Comparison of ENCODE assay signal across 18 cellular contexts in the genomic region with DNA sequence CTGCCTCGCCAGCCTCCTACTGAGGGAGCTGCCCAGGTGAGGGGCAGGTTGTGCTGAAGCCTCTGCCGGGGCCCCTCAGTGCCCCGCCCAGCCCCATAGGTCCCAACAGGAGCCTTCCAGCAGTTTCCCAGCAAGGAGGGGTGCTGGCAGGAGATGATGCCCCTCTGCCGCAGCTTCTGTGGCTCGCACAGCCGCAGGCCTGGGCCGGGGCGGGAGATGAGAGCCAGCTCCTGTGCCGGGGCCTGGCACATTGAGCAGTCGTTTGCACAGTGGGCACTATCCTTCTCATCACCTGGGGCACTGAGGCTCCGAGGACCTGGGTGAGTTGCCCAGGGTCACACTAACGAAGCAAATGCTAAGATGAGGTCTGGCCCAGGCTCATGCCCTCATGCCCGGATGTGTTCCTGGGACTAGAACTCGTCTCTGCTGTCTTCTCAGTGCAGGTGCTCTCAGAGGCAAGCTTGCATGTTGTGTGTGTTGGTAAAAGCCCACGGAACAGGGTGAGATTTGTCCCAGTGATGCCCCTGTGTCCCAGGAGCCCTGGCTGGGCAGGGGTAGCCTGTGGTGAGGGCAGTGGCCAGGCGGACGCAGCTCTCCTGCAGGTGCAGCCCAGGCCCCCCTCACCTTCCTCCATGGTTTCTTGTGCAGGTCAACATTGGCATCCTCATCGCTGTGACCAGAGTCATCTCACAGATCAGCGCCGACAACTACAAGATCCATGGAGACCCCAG.
"Had no signal": no experiment of that assay in that cellular context is flagged by ENCODE, and none has a peak within 500 bp of the region (broad histone marks: within the 10 kb centered on the region; RNA-seq: fewer than 3 reads in every experiment).

No MANE protein-coding gene starts in this region.

- H3K36me3 Mint-ChIP-seq: activated naive CD8-positive, alpha-beta T cell treated with anti-CD3 and anti-CD28 coated beads for 36 hours; memory B cell; naive thymus-derived CD4-positive, alpha-beta T cell had no signal

- H3K27me3 Mint-ChIP-seq: activated CD4-positive, alpha-beta T cell treated with anti-CD3 and anti-CD28 coated beads, Interleukin-2, amount 10 ng/mL, durations not matched to agents 7 days and 5 days; activated naive CD8-positive, alpha-beta T cell treated with anti-CD3 and anti-CD28 coated beads for 36 hours; naive thymus-derived CD4-positive, alpha-beta T cell had no signal

- H3K4me3 ChIP-seq: cardiac muscle cell, mucosa of descending colon, SK-N-MC had no signal

- H3K27ac ChIP-seq: cardiac muscle cell, neutrophil, SK-N-MC had no signal

- H3K27me3 ChIP-seq: cardiac muscle cell, neutrophil had no signal

- H3K4me3 Mint-ChIP-seq: activated CD4-positive, alpha-beta T cell treated with anti-CD3 and anti-CD28 coated beads, Interleukin-2, amount 10 ng/mL, durations not matched to agents 7 days and 5 days; activated naive CD8-positive, alpha-beta T cell treated with anti-CD3 and anti-CD28 coated beads for 36 hours; activated T-helper 1 cell treated with anti-CD3 and anti-CD28 coated beads, Interleukin-12 subunit alpha, Interleukin-12 subunit beta, Interleukin-2, Interleukin-4 antibody, amounts not matched to agents 30 ng/mL and 10 ng/mL and 1 ng/mL, durations not matched to agents 14 hours and 24 hours and 36 hours; memory B cell; naive thymus-derived CD4-positive, alpha-beta T cell; T-helper 2 cell treated with Interferon-gamma antibody and Interleukin-4, amounts not matched to agents 5 μg/mL and 100 μg/mL, for 36 hours had no signal

- H3K4me1 Mint-ChIP-seq: activated CD4-positive, alpha-beta T cell treated with anti-CD3 and anti-CD28 coated beads, Interleukin-2, amount 10 ng/mL, durations not matched to agents 7 days and 5 days; activated naive CD8-positive, alpha-beta T cell treated with anti-CD3 and anti-CD28 coated beads for 36 hours; endodermal cell had no signal

- ATAC-seq: stimulated activated naive CD8-positive, alpha-beta T cell treated with anti-CD3 and anti-CD28 coated beads, Interleukin-15, Interleukin-2, amounts not matched to agents 100 U/mL and 50 U/mL, for 24 hours had no signal

- H3K27ac Mint-ChIP-seq: activated CD4-positive, alpha-beta T cell treated with anti-CD3 and anti-CD28 coated beads, Interleukin-2, amount 10 ng/mL, durations not matched to agents 7 days and 5 days; activated naive CD8-positive, alpha-beta T cell treated with anti-CD3 and anti-CD28 coated beads for 36 hours; activated T-helper 1 cell treated with anti-CD3 and anti-CD28 coated beads, Interleukin-12 subunit alpha, Interleukin-12 subunit beta, Interleukin-2, Interleukin-4 antibody, amounts not matched to agents 30 ng/mL and 10 ng/mL and 1 ng/mL, durations not matched to agents 14 hours and 24 hours and 36 hours; endodermal cell; memory B cell; naive thymus-derived CD4-positive, alpha-beta T cell; T-helper 2 cell treated with Interferon-gamma antibody and Interleukin-4, amounts not matched to agents 5 μg/mL and 100 μg/mL, for 36 hours had no signal

- DNase-seq: activated CD4-positive, alpha-beta T cell treated with anti-CD3 and anti-CD28 coated beads, Interleukin-2, amount 10 ng/mL, durations not matched to agents 7 days and 5 days; activated naive CD8-positive, alpha-beta T cell treated with anti-CD3 and anti-CD28 coated beads for 36 hours; activated T-cell treated with anti-CD3 and anti-CD28 coated beads for 4 hours; amniotic stem cell; endodermal cell; left ventricle myocardium superior; naive thymus-derived CD4-positive, alpha-beta T cell; retina; stimulated activated naive CD8-positive, alpha-beta T cell treated with anti-CD3 and anti-CD28 coated beads, Interleukin-15, Interleukin-2, amounts not matched to agents 100 U/mL and 50 U/mL, for 24 hours; trophoblast cell had no signal

- H3K9me3 Mint-ChIP-seq: activated naive CD8-positive, alpha-beta T cell treated with anti-CD3 and anti-CD28 coated beads for 36 hours; T-helper 2 cell treated with Interferon-gamma antibody and Interleukin-4, amounts not matched to agents 5 μg/mL and 100 μg/mL, for 36 hours had no signal

- H3K9me3 ChIP-seq: neutrophil had no signal

- FAIRE-seq: frontal cortex had no signal

- H3K36me3 ChIP-seq: neutrophil had no signal
